ENCODE assay signal across 11 cellular contexts in the genomic region with DNA sequence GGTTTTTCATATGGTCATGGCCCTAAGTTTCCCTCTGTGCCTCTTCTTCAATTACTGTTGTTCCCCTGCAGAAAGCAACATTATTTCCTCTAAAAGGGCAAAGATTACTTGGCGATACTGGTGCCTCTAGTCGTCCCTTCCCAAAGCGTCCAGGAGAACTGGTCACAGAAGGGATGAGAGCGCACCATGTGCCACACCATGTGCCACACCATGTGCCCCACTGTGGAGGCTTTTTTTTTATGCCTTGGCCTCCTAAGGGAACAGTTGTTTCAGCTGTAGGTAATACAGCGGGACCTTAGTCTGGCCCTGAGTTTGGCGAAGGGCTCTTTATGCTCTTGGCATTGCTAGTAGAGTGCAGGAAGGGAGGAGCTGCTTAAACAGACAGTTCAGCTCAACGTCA. TPM values are rescaled to one million over a fixed set of nuclear protein-coding genes. Genes with fewer than 3 reads are reported as not detected.
"Had no signal": no experiment of that assay in that cellular context is flagged by ENCODE, and none has a peak within 500 bp of the region (broad histone marks: within the 10 kb centered on the region; RNA-seq: fewer than 3 reads in every experiment).

No MANE protein-coding gene starts in this region.

- H3K4me3 ChIP-seq: GM23248, HAP-1 had no signal

- H3K4me1 ChIP-seq: HAP-1 had no signal

- H2AFZ ChIP-seq: GM23248 had no signal

- H3K9me3 ChIP-seq: HAP-1 had no signal

- H3K9me3 Mint-ChIP-seq: H9, HFFc6 had no signal

- H3K4me3 Mint-ChIP-seq: H9, HFFc6 had no signal

- ATAC-seq: HCT116 had no signal

- FAIRE-seq: H1, H54 had no signal

- H3K27ac Mint-ChIP-seq: H9, HFFc6 had no signal

- H3K27ac ChIP-seq: GM23248 had no signal

- DNase-seq: GM23248, GOT3, H7, H9, HCEC 1CT, HFFc6 had no signal

- H3K9ac ChIP-seq: GM23248 had no signal

- H3K36me3 ChIP-seq: HAP-1 had no signal

RNA-seq across cellular contexts. Expression of gene FGG, which starts 11.5 kb away (rescaled TPM):
- total RNA-seq: GM23248, H1, H4, H7, H9, HFFc6 had no signal
- polyA plus RNA-seq: GM23248, H1 had no signal

RNA-seq across cellular contexts. Expression of gene FGA, which starts 33.5 kb away (rescaled TPM):
- total RNA-seq: GM23248, H1, H4, H7, H9, HFFc6 had no signal
- polyA plus RNA-seq: GM23248, H1 had no signal
